Comparison of ENCODE assay signal across 17 cellular contexts in the genomic region with DNA sequence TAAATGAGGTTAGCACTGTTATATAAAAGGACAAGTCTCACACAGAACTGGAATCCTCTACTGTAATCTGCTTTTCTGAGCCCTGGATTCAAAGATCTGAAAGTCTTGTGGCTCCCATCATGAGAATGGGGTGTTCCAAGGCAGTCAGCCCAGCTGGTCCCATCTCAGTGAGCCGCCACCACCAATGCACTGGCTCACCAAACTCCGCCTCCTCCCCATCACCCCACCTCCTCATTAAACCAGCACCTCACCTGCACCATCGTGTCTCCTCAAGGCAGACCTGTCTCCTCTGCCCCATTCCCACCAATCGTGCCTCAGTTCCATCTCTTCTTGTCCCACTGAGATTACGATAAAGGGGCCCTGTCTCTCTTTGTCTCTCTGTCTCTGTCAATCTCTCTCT.
"Had no signal": no experiment of that assay in that cellular context is flagged by ENCODE, and none has a peak within 500 bp of the region (broad histone marks: within the 10 kb centered on the region; RNA-seq: fewer than 3 reads in every experiment).

No MANE protein-coding gene starts in this region.

- H3K9me3 Mint-ChIP-seq: activated CD4-positive, alpha-beta T cell treated with anti-CD3 and anti-CD28 coated beads, Interleukin-2, amount 10 ng/mL, durations not matched to agents 24 days and 14 days; activated CD8-positive, alpha-beta T cell treated with anti-CD3 and anti-CD28 coated beads for 36 hours; activated naive CD4-positive, alpha-beta T cell treated with anti-CD3 and anti-CD28 coated beads, Interleukin-2, amount 10 ng/mL, durations not matched to agents 7 days and 5 days; activated naive CD8-positive, alpha-beta T cell treated with anti-CD3 and anti-CD28 coated beads, Interleukin-2, amount 50 U/mL, for 24 hours; activated T-cell treated with anti-CD3 and anti-CD28 coated beads, Interleukin-2, amount 50 U/mL, for 4 hours; central memory CD8-positive, alpha-beta T cell had no signal

- ATAC-seq: activated CD8-positive, alpha-beta T cell treated with anti-CD3 and anti-CD28 coated beads for 36 hours; activated naive CD8-positive, alpha-beta T cell treated with anti-CD3 and anti-CD28 coated beads, Interleukin-2, amount 50 U/mL, for 24 hours; activated T-cell treated with anti-CD3 and anti-CD28 coated beads, Interleukin-2, amount 50 U/mL, for 4 hours; esophagus mucosa; left ventricle myocardium superior; SK-N-SH treated with all-trans-retinoic acid at 6 μM for 48 hours; stimulated activated naive CD8-positive, alpha-beta T cell treated with anti-CD3 and anti-CD28 coated beads, Interleukin-15, Interleukin-2, amounts not matched to agents 100 U/mL and 50 U/mL, for 24 hours had no signal

- H3K36me3 Mint-ChIP-seq: activated naive CD4-positive, alpha-beta T cell treated with anti-CD3 and anti-CD28 coated beads, Interleukin-2, amount 10 ng/mL, durations not matched to agents 7 days and 5 days had no signal

- H3K4me3 Mint-ChIP-seq: activated CD4-positive, alpha-beta T cell treated with anti-CD3 and anti-CD28 coated beads, Interleukin-2, amount 10 ng/mL, durations not matched to agents 24 days and 14 days; activated CD8-positive, alpha-beta T cell treated with anti-CD3 and anti-CD28 coated beads for 36 hours; activated naive CD4-positive, alpha-beta T cell treated with anti-CD3 and anti-CD28 coated beads, Interleukin-2, amount 10 ng/mL, durations not matched to agents 7 days and 5 days; activated naive CD8-positive, alpha-beta T cell treated with anti-CD3 and anti-CD28 coated beads, Interleukin-2, amount 50 U/mL, for 24 hours; activated T-cell treated with anti-CD3 and anti-CD28 coated beads, Interleukin-2, amount 50 U/mL, for 4 hours; central memory CD8-positive, alpha-beta T cell had no signal

- H3K4me1 Mint-ChIP-seq: activated naive CD4-positive, alpha-beta T cell treated with anti-CD3 and anti-CD28 coated beads, Interleukin-2, amount 10 ng/mL, durations not matched to agents 7 days and 5 days; central memory CD8-positive, alpha-beta T cell had no signal

- DNase-seq: activated CD4-positive, alpha-beta T cell treated with anti-CD3 and anti-CD28 coated beads, Interleukin-2, amount 10 ng/mL, durations not matched to agents 24 days and 14 days; activated CD4-positive, CD25-positive, alpha-beta regulatory T cell; activated CD8-positive, alpha-beta T cell treated with anti-CD3 and anti-CD28 coated beads for 36 hours; activated naive CD4-positive, alpha-beta T cell treated with anti-CD3 and anti-CD28 coated beads, Interleukin-2, amount 10 ng/mL, durations not matched to agents 7 days and 5 days; activated naive CD8-positive, alpha-beta T cell treated with anti-CD3 and anti-CD28 coated beads, Interleukin-2, amount 50 U/mL, for 24 hours; activated T-cell treated with anti-CD3 and anti-CD28 coated beads, Interleukin-2, amount 50 U/mL, for 4 hours; aorta; left ventricle myocardium superior; stimulated activated CD4-positive, alpha-beta T cell treated with anti-CD3 and anti-CD28 coated beads, Interleukin-2, amount 100 ng/mL, for 24 hours; stimulated activated naive CD8-positive, alpha-beta T cell treated with anti-CD3 and anti-CD28 coated beads, Interleukin-15, Interleukin-2, amounts not matched to agents 100 U/mL and 50 U/mL, for 24 hours; T1000; trophoblast cell had no signal

- H3K27ac ChIP-seq: brain microvascular endothelial cell, coronary artery had no signal

- H3K27ac Mint-ChIP-seq: activated CD4-positive, alpha-beta T cell treated with anti-CD3 and anti-CD28 coated beads, Interleukin-2, amount 10 ng/mL, durations not matched to agents 24 days and 14 days; activated CD8-positive, alpha-beta T cell treated with anti-CD3 and anti-CD28 coated beads for 36 hours; activated naive CD4-positive, alpha-beta T cell treated with anti-CD3 and anti-CD28 coated beads, Interleukin-2, amount 10 ng/mL, durations not matched to agents 7 days and 5 days; activated naive CD8-positive, alpha-beta T cell treated with anti-CD3 and anti-CD28 coated beads, Interleukin-2, amount 50 U/mL, for 24 hours had no signal
